Comparison of ENCODE assay signal across 1 cellular context in genomic region chr21:33641339-33642026, GRCh38.
TF ChIP-seq lines count a peak whose summit lies in the region.

Gene CRYZL1 (minus strand): TSS chr21:33641741. CDS start chr21:33631551, 10,190 bp downstream.

TF ChIP-seq in K562, 482 proteins besides CTCF, POLR2A, EP300 and RAD21 (continued from another document and continues in another):
- TF ChIP-seq CUX1 (CRISPR knock-in tag; IDR thresholded peaks at IDR 0.05) = no peak
- no peak for TF ChIP-seq ZNF398 (CRISPR knock-in tag; IDR thresholded peaks at IDR 0.05)
- peak; percentile 83; the same call in 1 of the 2 replicates for TF ChIP-seq AFF4 (CRISPR knock-in tag; IDR thresholded peaks at IDR 0.05)
- TF ChIP-seq L3MBTL2 (IDR thresholded peaks at IDR 0.05) = peak; percentile 92
- 0 out of 2 replicates have a peak, but pooled peaks have one; percentile 28 for TF ChIP-seq TCF3 (CRISPR knock-in tag; IDR thresholded peaks at IDR 0.05)
- peak; percentile 96 for TF ChIP-seq ZNF143 (CRISPR knock-in tag; IDR thresholded peaks at IDR 0.05)
- peak; percentile 89 for TF ChIP-seq SPI1 (IDR thresholded peaks at IDR 0.05; ENCODE audit: borderline replicate concordance, low read depth, low read length)
- no peak for TF ChIP-seq SRSF9 (IDR thresholded peaks at IDR 0.05; ENCODE audit: borderline replicate concordance, low read depth, low read length)
- no peak for TF ChIP-seq ZBTB1 (CRISPR knock-in tag; IDR thresholded peaks at IDR 0.05; ENCODE audit: borderline replicate concordance, low read depth)
- TF ChIP-seq ELF4 (CRISPR knock-in tag; IDR thresholded peaks at IDR 0.05) = peak; percentile 10; the same call in 1 of the 2 replicates
- TF ChIP-seq BRD9 (IDR thresholded peaks at IDR 0.05; ENCODE audit: low read depth, partially characterized antibody) = peak; percentile 94
- peak; percentile 55 for TF ChIP-seq HMGN3 (IDR thresholded peaks at IDR 0.05; ENCODE audit: borderline replicate concordance, extremely low read depth, insufficient read length, low read depth, low read length)
- peak; percentile 28 for TF ChIP-seq MEIS2 (IDR thresholded peaks at IDR 0.05; ENCODE audit: partially characterized antibody)
- no peak for TF ChIP-seq GTF2B (IDR thresholded peaks at IDR 0.05; ENCODE audit: extremely low read depth, insufficient read length)
- TF ChIP-seq ID3 (CRISPR knock-in tag; IDR thresholded peaks at IDR 0.05) = no peak
- peak; percentile 74 for TF ChIP-seq ID3 (tag; IDR thresholded peaks at IDR 0.05)
- TF ChIP-seq KLF13 (tag; IDR thresholded peaks at IDR 0.05; ENCODE audit: borderline replicate concordance, low read depth) = no peak
- peak; percentile 76 for TF ChIP-seq ZBTB40 (IDR thresholded peaks at IDR 0.05)
- no peak for TF ChIP-seq ZBTB40 (CRISPR knock-in tag; IDR thresholded peaks at IDR 0.05)
- peak; percentile 39; the same call in 1 of the 2 replicates for TF ChIP-seq RB1 (IDR thresholded peaks at IDR 0.05; ENCODE audit: low read depth)
- TF ChIP-seq SMAD4 (CRISPR knock-in tag; conservative IDR thresholded peaks at IDR 0.05) = no peak
- TF ChIP-seq NBN (IDR thresholded peaks at IDR 0.05; ENCODE audit: low read depth) = peak; percentile 67
- peak; percentile 96 for TF ChIP-seq MBD2 (IDR thresholded peaks at IDR 0.05; ENCODE audit: borderline replicate concordance, low read depth)
- TF ChIP-seq TSC22D4 (tag; IDR thresholded peaks at IDR 0.05) = no peak
- TF ChIP-seq ZNF77 (CRISPR knock-in tag; IDR thresholded peaks at IDR 0.05) = no peak
- no peak for TF ChIP-seq NR2C1 (IDR thresholded peaks at IDR 0.05)
- peak; percentile 34; the same call in 1 of the 2 replicates for TF ChIP-seq NR2C1 (tag; IDR thresholded peaks at IDR 0.05)
- no peak for TF ChIP-seq U2AF1 (optimal IDR thresholded peaks at IDR 0.05; ENCODE audit: low read depth, low read length)
- peak; percentile 81; the same call in 1 of the 2 replicates for TF ChIP-seq EP400 (IDR thresholded peaks at IDR 0.05)
- no peak for TF ChIP-seq ZNF740 (CRISPR knock-in tag; IDR thresholded peaks at IDR 0.05)
- no peak for TF ChIP-seq ZNF740 (tag; IDR thresholded peaks at IDR 0.05)
- no peak for TF ChIP-seq ZBTB7A (IDR thresholded peaks at IDR 0.05; ENCODE audit: borderline replicate concordance, control insufficient read depth, low read depth, low read length)
- no peak for TF ChIP-seq THRB (CRISPR knock-in tag; conservative IDR thresholded peaks at IDR 0.05)
- TF ChIP-seq PHF20 (IDR thresholded peaks at IDR 0.05; ENCODE audit: partially characterized antibody) = peak; percentile 94
- peak; percentile 4 for TF ChIP-seq ZFP36 (IDR thresholded peaks at IDR 0.05; ENCODE audit: low read depth, low read length, partially characterized antibody)
- TF ChIP-seq FUS (optimal IDR thresholded peaks at IDR 0.05; ENCODE audit: low read depth, low read length) = no peak
